Comparison of ENCODE assay signal across 9 cellular contexts in the genomic region with DNA sequence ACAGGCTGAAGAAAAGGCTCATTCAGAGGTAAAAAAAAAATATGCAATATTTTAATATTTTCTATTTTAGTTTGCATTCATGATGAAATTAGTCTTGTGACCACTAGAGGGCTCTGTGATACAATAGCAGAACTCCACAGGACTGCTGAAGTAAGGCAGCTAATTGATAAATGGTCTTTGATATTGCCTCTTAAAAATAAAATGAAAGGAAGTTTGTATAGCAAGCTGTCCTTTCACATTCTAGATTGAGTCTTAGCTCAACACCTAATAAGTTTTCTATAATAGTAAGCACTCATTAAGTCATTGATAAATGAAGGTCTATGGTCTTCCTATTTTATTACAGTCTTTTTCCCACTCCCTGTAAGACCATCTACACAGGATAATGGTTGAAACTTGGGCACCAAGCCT.
DNase-seq lines count a peak whose midpoint lies in the region; ATAC-seq and TF ChIP-seq lines count a peak whose summit lies in the region.
"Had no signal": no experiment of that assay in that cellular context is flagged by ENCODE, and none has a peak within 500 bp of the region (broad histone marks: within the 10 kb centered on the region; RNA-seq: fewer than 3 reads in every experiment).

No MANE protein-coding gene starts in this region.

- no peaks in the 10 kb centered on the region for H3K9me2 ChIP-seq in Karpas-422 (replicated peaks; ENCODE audit: insufficient read depth, low read length)

- H3K27ac ChIP-seq in Karpas-422 (ENCODE audit: low read length), result no peak overlapping the region

- no peak overlapping the region for H3K27ac Mint-ChIP-seq in Calu3 (ENCODE audit: unreplicated experiment)
- H3K27ac Mint-ChIP-seq: naive B cell had no signal

- CTCF ChIA-PET in Calu3 (lab: Charles Lee), result no interaction called here

- DNase-seq in Calu3 (no peak), Karpas-422 (peak; percentile 64), SHP77 (lab: John Stamatoyannopoulos, UW) (peak; percentile 35 to 61), germinal center (ENCODE audit: low spot score) (peak; percentile 1), superior temporal gyrus (ENCODE audit: extremely low spot score) (peak; percentile 76), activated T-cell treated with anti-CD3 and anti-CD28 coated beads for 4 hours (no peak)
- DNase-seq: naive B cell had no signal

- intact Hi-C loops in Calu3 (cut with micrococcal nuclease; ENCODE audit: unreplicated experiment), result loop anchor here (10.0 kb wide), 1 partner anchor 1198 kb away; no protein-coding TSS in a partner anchor

- no peak overlapping the region for H3K4me3 ChIP-seq in Karpas-422 (ENCODE audit: low read length)

- no peaks in the 10 kb centered on the region for H3K36me3 ChIP-seq in Karpas-422 (ENCODE audit: insufficient read depth, low read length)

- H3K4me1 ChIP-seq in Karpas-422 (ENCODE audit: low read length), result no peaks in the 10 kb centered on the region

- H3K4me2 ChIP-seq in Karpas-422 (ENCODE audit: low read depth, low read length, poor library complexity, severe bottlenecking), result no peak overlapping the region

- no peaks in the 10 kb centered on the region for H3K27me3 Mint-ChIP-seq in Calu3 (ENCODE audit: unreplicated experiment)
- H3K27me3 Mint-ChIP-seq: naive B cell had no signal

- no peak overlapping the region for H2AFZ ChIP-seq in Karpas-422 (ENCODE audit: low read length)

- no peaks in the 10 kb centered on the region for H3K36me3 Mint-ChIP-seq in Calu3 (ENCODE audit: insufficient read depth, unreplicated experiment)
- H3K36me3 Mint-ChIP-seq: naive B cell had no signal

- peak; percentile 56 for TF ChIP-seq CTCF in Calu3 (IDR thresholded peaks at IDR 0.05; ENCODE audit: unreplicated experiment)

- BruUV-seq in Calu3 (replicated peaks; lab: Mats Ljungman, UMichigan), result no TSS peak

- H3K4me1 Mint-ChIP-seq in Calu3 (ENCODE audit: low read depth, unreplicated experiment), result no peaks in the 10 kb centered on the region
- H3K4me1 Mint-ChIP-seq: naive B cell had no signal

- H3K9me3 ChIP-seq in Karpas-422 (ENCODE audit: low read length), result no peaks in the 10 kb centered on the region

- H3K9me3 Mint-ChIP-seq in Calu3 (ENCODE audit: low read depth, unreplicated experiment), result no peaks in the 10 kb centered on the region
- H3K9me3 Mint-ChIP-seq: naive B cell had no signal

- no peak overlapping the region for H3K9ac ChIP-seq in Karpas-422 (ENCODE audit: low read length)

- H3K79me2 ChIP-seq in Karpas-422 (ENCODE audit: low read length), result no peaks in the 10 kb centered on the region

- ATAC-seq in GM19455 (IDR thresholded peaks at IDR 0.05; ENCODE audit: unreplicated experiment) (peak; percentile 69), GM21423 (IDR thresholded peaks at IDR 0.05; ENCODE audit: unreplicated experiment) (no peak)

- no peaks in the 10 kb centered on the region for H4K20me1 ChIP-seq in Karpas-422 (ENCODE audit: insufficient read depth, low read depth, low read length)

- no peak overlapping the region for H3K4me3 Mint-ChIP-seq in Calu3 (ENCODE audit: low read depth, unreplicated experiment)
- H3K4me3 Mint-ChIP-seq: naive B cell had no signal

- H3K27me3 ChIP-seq in Karpas-422 (ENCODE audit: low read length), result no peaks in the 10 kb centered on the region

Comparison
In these comparisons a context has a peak if more than half of its experiments do, and no peak if none do; other contexts are left out.
1. DNase-seq: peak in Karpas-422 (single experiment), SHP77 (2 of 2), germinal center (single experiment) and superior temporal gyrus (single experiment); none in Calu3 (single experiment) and activated T-cell treated with anti-CD3 and anti-CD28 coated beads for 4 hours (single experiment).